1 cellular context compared by ENCODE assay signal in the genomic region with DNA sequence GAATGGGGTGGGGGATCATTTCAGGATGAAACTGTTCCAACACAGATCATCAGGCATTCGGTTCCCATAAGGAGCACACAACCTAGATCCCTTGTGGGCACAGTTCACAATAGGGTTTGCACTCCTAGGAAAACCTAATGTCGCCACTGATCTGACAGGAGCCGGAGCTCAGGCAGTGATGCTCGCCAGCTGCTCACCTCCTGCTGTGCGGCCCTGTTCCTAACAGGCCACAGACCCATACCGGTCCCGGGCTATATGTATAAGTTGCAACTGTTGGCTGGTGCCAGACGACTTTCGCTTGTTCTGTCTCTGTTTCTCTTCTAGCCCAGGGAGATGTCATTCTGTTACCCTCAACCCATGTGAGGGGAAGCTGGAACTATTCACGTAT.
TF ChIP-seq lines count a peak whose summit lies in the region.

No MANE protein-coding gene starts in this region.

TF ChIP-seq in SK-N-SH treated with all-trans-retinoic acid at 6 μM for 48 hours, 23 proteins besides CTCF, POLR2A, EP300 and RAD21 (continued from another document):
- no peak for TF ChIP-seq ZFP3 (CRISPR knock-in tag; IDR thresholded peaks at IDR 0.05)
- TF ChIP-seq ZNF565 (CRISPR knock-in tag; conservative IDR thresholded peaks at IDR 0.05; ENCODE audit: low read depth): no peak
- TF ChIP-seq, protein P1, sequence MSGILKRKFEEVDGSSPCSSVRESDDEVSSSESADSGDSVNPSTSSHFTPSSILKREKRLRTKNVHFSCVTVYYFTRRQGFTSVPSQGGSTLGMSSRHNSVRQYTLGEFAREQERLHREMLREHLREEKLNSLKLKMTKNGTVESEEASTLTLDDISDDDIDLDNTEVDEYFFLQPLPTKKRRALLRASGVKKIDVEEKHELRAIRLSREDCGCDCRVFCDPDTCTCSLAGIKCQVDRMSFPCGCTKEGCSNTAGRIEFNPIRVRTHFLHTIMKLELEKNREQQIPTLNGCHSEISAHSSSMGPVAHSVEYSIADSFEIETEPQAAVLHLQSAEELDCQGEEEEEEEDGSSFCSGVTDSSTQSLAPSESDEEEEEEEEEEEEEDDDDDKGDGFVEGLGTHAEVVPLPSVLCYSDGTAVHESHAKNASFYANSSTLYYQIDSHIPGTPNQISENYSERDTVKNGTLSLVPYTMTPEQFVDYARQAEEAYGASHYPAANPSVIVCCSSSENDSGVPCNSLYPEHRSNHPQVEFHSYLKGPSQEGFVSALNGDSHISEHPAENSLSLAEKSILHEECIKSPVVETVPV (CRISPR knock-in tag; IDR thresholded peaks at IDR 0.05): no peak
- no peak for TF ChIP-seq OSR1 (CRISPR knock-in tag; IDR thresholded peaks at IDR 0.05)
